In genomic region chr17:41659813-41660212, GRCh38 we compare ENCODE assay signal across 16 cellular contexts. TPM values are rescaled to one million over a fixed set of nuclear protein-coding genes. Genes with fewer than 3 reads are reported as not detected.
DNase-seq lines count a peak whose midpoint lies in the region; ATAC-seq, FAIRE-seq and TF ChIP-seq lines count a peak whose summit lies in the region.
"Had no signal": no experiment of that assay in that cellular context is flagged by ENCODE, and none has a peak within 500 bp of the region (broad histone marks: within the 10 kb centered on the region; RNA-seq: fewer than 3 reads in every experiment).

No MANE protein-coding gene starts in this region.

- no TSS peak for BruUV-seq in Panc1 (replicated peaks; lab: Mats Ljungman, UMichigan)

- no peak overlapping the region for H2AFZ ChIP-seq in H1 (ENCODE audit: low read length)
- H2AFZ ChIP-seq in neuronal stem cell (ENCODE audit: low read length), result no peak overlapping the region
- H2AFZ ChIP-seq: PC-9 had no signal

- no peak overlapping the region for H3K23ac ChIP-seq in H1 (ENCODE audit: insufficient read length)
- peak overlapping the region; percentile 13 for H3K23ac ChIP-seq in neuronal stem cell (ENCODE audit: low read depth, low read length, poor library complexity)

- DNase-seq in GM12891 (ENCODE audit: insufficient read length, low spot score) (no peak), Panc1 (ENCODE audit: low read depth, low spot score) (no peak), H1 (ENCODE audit: low read depth in 1 of 2, low spot score in 2 of 2) (no peak), neuronal stem cell (ENCODE audit: low spot score) (no peak), prostate gland (ENCODE audit: low spot score) (no peak)
- no peak for DNase-seq in activated T-cell treated with anti-CD3 and anti-CD28 coated beads, Interleukin-2, amount 50 U/mL, for 48 hours
- DNase-seq: Caco-2, NCI-H1092, NCI-H748 treated with DMSO at 0.1 percent for 48 hours, PC-9, SHP77 treated with DMSO at 0.1 percent for 48 hours had no signal

- CTCF ChIA-PET in Panc1 (lab: Charles Lee), result interaction anchor here (7.1 kb wide), 1 partner anchor 111 kb away, joined by 104 read pairs; no protein-coding TSS in a partner anchor
- CTCF ChIA-PET in H1 (lab: Charles Lee; ENCODE audit: partially characterized antibody), result interaction anchor here (0.6 to 12.1 kb wide), 7 partner anchors 11 to 227 kb away, joined by 3 to 338 read pairs (median 4); partner anchors contain the start of gene KRT19

- no peak for TF ChIP-seq EP300 in H1 (IDR thresholded peaks at IDR 0.05; ENCODE audit: borderline replicate concordance in 1 of 2, low read depth in 2 of 2, low read length in 2 of 2)

- peaks cover 16% of the 10 kb centered on the region for H3K4me1 ChIP-seq in Panc1 (ENCODE audit: control insufficient read depth, insufficient read depth, low read length)
- peaks cover 0 to 15% (median 5%) of the 10 kb centered on the region in 4 experiments; a peak in 5 of 7 replicates for H3K4me1 ChIP-seq in H1 (replicated peaks in 1 of 4; ENCODE audit: control insufficient read depth in 3 of 4, insufficient read depth in 4 of 4, low read length in 3 of 4)
- peaks cover 0 to 14% of the 10 kb centered on the region in 2 donors for H3K4me1 ChIP-seq in neuronal stem cell (ENCODE audit: control insufficient read depth in 2 of 2, insufficient read depth in 1 of 2, low read depth in 1 of 2, low read length in 2 of 2)
- peaks cover 9% of the 10 kb centered on the region for H3K4me1 ChIP-seq in prostate gland (replicated peaks)

- H4K20me1 ChIP-seq in H1 (replicated peaks in 1 of 2; ENCODE audit: control insufficient read depth in 1 of 2, insufficient read depth in 2 of 2, low read length in 2 of 2), result no peaks in the 10 kb centered on the region

- TF ChIP-seq CTCF in Panc1 (IDR thresholded peaks at IDR 0.05) (no peak), H1 (IDR thresholded peaks at IDR 0.05; ENCODE audit: control extremely low read depth in 1 of 3, insufficient read depth in 1 of 3, low read depth in 1 of 3, low read length in 3 of 3) (no peak), prostate gland (IDR thresholded peaks at IDR 0.05) (no peak)

- no peak overlapping the region for H4K5ac ChIP-seq in H1 (ENCODE audit: insufficient read length, low read depth, low read length)

- H2BK12ac ChIP-seq in H1 (ENCODE audit: low read depth, low read length) (no peak overlapping the region), neuronal stem cell (ENCODE audit: low read length) (no peak overlapping the region)

- H3K36me3 ChIP-seq in Panc1 (ENCODE audit: control insufficient read depth, insufficient read depth, low read length) (no peaks in the 10 kb centered on the region), H1 (ENCODE audit: control insufficient read depth in 2 of 4, insufficient read depth in 4 of 4, low read length in 3 of 4) (no peaks in the 10 kb centered on the region), neuronal stem cell (replicated peaks in 1 of 2; ENCODE audit: control insufficient read depth in 2 of 2, insufficient read depth in 2 of 2, low read length in 2 of 2) (no peaks in the 10 kb centered on the region), prostate gland (no peaks in the 10 kb centered on the region)

- ATAC-seq in Panc1 (no peak), HG03095 (IDR thresholded peaks at IDR 0.05; ENCODE audit: unreplicated experiment) (no peak)
- ATAC-seq in activated CD4-positive, CD25-positive, alpha-beta regulatory T cell treated with anti-CD3 and anti-CD28 coated beads, Interleukin-2, amount 50 U/mL, for 24 hours, result no peak

- in situ Hi-C loops in Panc1 (cut with HindIII; ENCODE audit: low pct_unique_long_range_greater_than_20kb, low sequenced_read_pairs), result no loop called here

- intact Hi-C loops in Panc1 (cut with micrococcal nuclease; ENCODE audit: unreplicated experiment), result loop anchor here (10.0 kb wide), 2 partner anchors 285 to 335 kb away; no protein-coding TSS in a partner anchor
- intact Hi-C loops in prostate gland (cut with DNase I), result loop anchor here (5.0 to 10.0 kb wide), 2 partner anchors 108 to 1045 kb away; no protein-coding TSS in a partner anchor

- H4K91ac ChIP-seq in H1 (replicated peaks; ENCODE audit: insufficient read length, low read length) (no peak overlapping the region), neuronal stem cell (ENCODE audit: low read depth, low read length, poor library complexity) (no peak overlapping the region)

- H3K27me3 ChIP-seq in Panc1 (ENCODE audit: control insufficient read depth, insufficient read depth, low read length) (no peaks in the 10 kb centered on the region), H1 (replicated peaks in 1 of 4; ENCODE audit: control insufficient read depth in 3 of 4, extremely low read depth in 1 of 4, insufficient read depth in 3 of 4, low read length in 3 of 4) (no peaks in the 10 kb centered on the region; a peak in 3 of 7 replicates), neuronal stem cell (ENCODE audit: control insufficient read depth in 3 of 3, insufficient read depth in 3 of 3, low read depth in 1 of 3, low read length in 3 of 3) (peaks cover 0 to 56% (median 0%) of the 10 kb centered on the region in 3 experiments), prostate gland (replicated peaks; ENCODE audit: insufficient read depth) (no peaks in the 10 kb centered on the region)

- FAIRE-seq in GM12891 (lab: Jason Lieb, UNC), result no peak
- no peak for FAIRE-seq in H1 (lab: Jason Lieb, UNC)
- FAIRE-seq: GM18507 had no signal

- no peak overlapping the region for H3K18ac ChIP-seq in H1 (ENCODE audit: extremely low read depth, low read length)
- no peak overlapping the region for H3K18ac ChIP-seq in neuronal stem cell (ENCODE audit: low read length)

- POLR2A ChIA-PET in Panc1 (lab: Charles Lee) (interaction anchor here (1.3 kb wide), 1 partner anchor 29 kb away, joined by 5 read pairs; the partner anchor contains the start of gene EIF1), H1 (lab: Charles Lee; ENCODE audit: partially characterized antibody) (interaction anchor here (0.8 to 1.5 kb wide), 4 partner anchors 19 to 110 kb away, joined by 3 to 5 read pairs (median 4); no protein-coding TSS in a partner anchor)

- H3K79me1 ChIP-seq in H1 (ENCODE audit: low read depth, low read length), result no peaks in the 10 kb centered on the region
- no peaks in the 10 kb centered on the region for H3K79me1 ChIP-seq in neuronal stem cell (ENCODE audit: low read depth, low read length)

- H3K79me2 ChIP-seq in H1 (ENCODE audit: control insufficient read depth in 1 of 2, insufficient read depth in 2 of 2, low read length in 2 of 2), result no peaks in the 10 kb centered on the region

- H3K14ac ChIP-seq in H1 (ENCODE audit: insufficient read length) (no peak overlapping the region), neuronal stem cell (ENCODE audit: low read length) (no peak overlapping the region)

- 0 out of 2 replicates have a peak overlapping the region, but pooled peaks have one; percentile 61 for H2BK15ac ChIP-seq in H1 (ENCODE audit: low read length)
- peak overlapping the region; percentile 61 for H2BK15ac ChIP-seq in neuronal stem cell (ENCODE audit: low read length)

- H2BK20ac ChIP-seq in H1 (ENCODE audit: low read length), result no peak overlapping the region

- H3K9me3 ChIP-seq in Panc1 (ENCODE audit: control insufficient read depth, insufficient read depth, low read depth, low read length) (no peaks in the 10 kb centered on the region), H1 (ENCODE audit: insufficient read depth in 2 of 2, low read depth in 1 of 2, low read length in 1 of 2) (no peaks in the 10 kb centered on the region), neuronal stem cell (replicated peaks in 1 of 2; ENCODE audit: control insufficient read depth in 2 of 2, insufficient read depth in 1 of 2, low read depth in 1 of 2, low read length in 2 of 2) (no peaks in the 10 kb centered on the region), prostate gland (no peaks in the 10 kb centered on the region)
- H3K9me3 ChIP-seq: Caco-2 had no signal

- H4K8ac ChIP-seq in H1 (ENCODE audit: extremely low read depth, insufficient read depth, low read length), result no peak overlapping the region
- H4K8ac ChIP-seq in neuronal stem cell (ENCODE audit: low read depth, low read length), result no peak overlapping the region

- H3K56ac ChIP-seq in H1 (replicated peaks; ENCODE audit: insufficient read length, low read depth, low read length), result no peak overlapping the region

- H3K4me3 ChIP-seq in Panc1 (ENCODE audit: low read depth in 2 of 2, low read length in 2 of 2) (no peak overlapping the region), H1 (ENCODE audit: extremely low read depth in 1 of 4, insufficient read depth in 2 of 4, low read depth in 3 of 4, low read length in 4 of 4) (no peak overlapping the region), neuronal stem cell (ENCODE audit: low read length in 2 of 2) (no peak overlapping the region), prostate gland (no peak overlapping the region)
- H3K4me3 ChIP-seq: PC-9 had no signal

- H3K4me2 ChIP-seq in H1 (ENCODE audit: insufficient read depth in 1 of 2, low read depth in 2 of 2, low read length in 2 of 2) (no peak overlapping the region), neuronal stem cell (ENCODE audit: insufficient read depth, low read length, poor library complexity, severe bottlenecking) (no peak overlapping the region)
- H3K4me2 ChIP-seq: PC-9 had no signal

- TF ChIP-seq RAD21 in H1 (IDR thresholded peaks at IDR 0.05 in 1 of 2, conservative IDR thresholded peaks at IDR 0.05 in 1 of 2; ENCODE audit: low read depth in 2 of 2, low read length in 2 of 2), result no peak

- no peak overlapping the region for H2BK120ac ChIP-seq in H1 (replicated peaks; ENCODE audit: low read depth, low read length)
- H2BK120ac ChIP-seq in neuronal stem cell (ENCODE audit: low read depth, low read length), result no peak overlapping the region

- 0 out of 2 replicates have a peak, but pooled peaks cover 3% of the 10 kb centered on the region for H3K23me2 ChIP-seq in H1 (ENCODE audit: low read depth, low read length)

- H2BK5ac ChIP-seq in H1 (ENCODE audit: low read depth, low read length) (no peak overlapping the region), neuronal stem cell (ENCODE audit: low read length) (no peak overlapping the region)

- H3K27ac ChIP-seq in Panc1 (ENCODE audit: low read length), result 0 out of 2 replicates have a peak overlapping the region, but pooled peaks have one; percentile 36
- H3K27ac ChIP-seq in H1 (ENCODE audit: low read depth, low read length), result no peak overlapping the region
- no peak overlapping the region for H3K27ac ChIP-seq in neuronal stem cell (replicated peaks; ENCODE audit: low read length)
- peak overlapping the region in 1 of 2 donors; percentile 56 for H3K27ac ChIP-seq in prostate gland
- H3K27ac ChIP-seq: PC-9 had no signal

- H2AK5ac ChIP-seq in H1 (ENCODE audit: low read depth, low read length) (no peak overlapping the region), neuronal stem cell (ENCODE audit: low read depth, low read length) (peak overlapping the region; percentile 48)

- TF ChIP-seq POLR2A in GM12891 (IDR thresholded peaks at IDR 0.05; ENCODE audit: low read depth, low read length) (no peak), H1 (IDR thresholded peaks at IDR 0.05; ENCODE audit: control extremely low read depth in 1 of 2, low read depth in 2 of 2, low read length in 2 of 2) (no peak), prostate gland (IDR thresholded peaks at IDR 0.05) (no peak)

- WGBS in H1 (ENCODE audit: extremely low coverage in 1 of 2, insufficient coverage in 1 of 2, insufficient read length in 1 of 2, insufficient replicate concordance in 2 of 2, low coverage in 1 of 2, low lambda C conversion rate in 2 of 2, missing lambda C conversion rate in 1 of 2), 2 experiments, result 97% methylated on average over 6 of the region's 6 CpGs; no CpG with 5 or more reads in 1 of the 2 experiments
- no CpG with 5 or more reads among the region's 6 CpGs for WGBS in neuronal stem cell (ENCODE audit: extremely low coverage in 2 of 2, insufficient read length in 2 of 2, insufficient replicate concordance in 1 of 2), 2 donors
- WGBS in prostate gland, result 79% methylated on average over 6 of the region's 6 CpGs

- H3K4ac ChIP-seq in H1 (replicated peaks; ENCODE audit: insufficient read length, low read depth, low read length) (no peak overlapping the region), neuronal stem cell (ENCODE audit: low read length) (no peak overlapping the region)

- H3K9ac ChIP-seq in H1 (replicated peaks in 1 of 4; ENCODE audit: extremely low read depth in 1 of 4, low read depth in 3 of 4, low read length in 3 of 4), result no peak overlapping the region
- no peak overlapping the region for H3K9ac ChIP-seq in neuronal stem cell (ENCODE audit: low read depth, low read length, poor library complexity)

RNA-seq across cellular contexts. Expression of gene EIF1, which starts 28.9 kb away (rescaled TPM):
- 764 TPM for polyA plus RNA-seq in GM12891 (2012; ENCODE audit: low read depth, missing spikeins)
- total RNA-seq in Panc1 (2021; ENCODE audit: unreplicated experiment) (747 TPM), prostate gland (100 to 1,000 TPM; 136 to 320 TPM)
- 685 TPM for polyA plus RNA-seq in Panc1 (2012; ENCODE audit: insufficient read length)
- total RNA-seq in H1 (2021; fragmentation: NEBNext Ultra II Directional; extraction: Animal tissue kit (Norgen Biotek cat#: 25700)), result 528 and 539 TPM in 2 replicates
- 89.3 and 175 TPM in 2 replicates for polyA plus RNA-seq in H1 (2011; rRNA removed)
- 105 TPM for polyA plus RNA-seq in H1 (2011; cell fraction: cytosol; rRNA removed)
- polyA plus RNA-seq in H1 (2011; cell fraction: nucleus; rRNA removed), result 101 TPM
- polyA plus RNA-seq in H1 (2012, experiment 1 of 2), result 476 to 568 TPM (median 517 TPM) in 4 replicates
- polyA plus RNA-seq in H1 (2012, experiment 2 of 2), result 186 TPM
- polyA plus RNA-seq in H1 (2013, experiment 1 of 2), result 266 TPM
- 257 TPM for polyA plus RNA-seq in H1 (2013, experiment 2 of 2)
- polyA minus RNA-seq in H1 (2011; rRNA and poly(A)+ RNA removed), result 91.0 and 95.7 TPM in 2 replicates
- 120 TPM for polyA minus RNA-seq in H1 (2011; cell fraction: cytosol; rRNA and poly(A)+ RNA removed)
- polyA minus RNA-seq in H1 (2011; cell fraction: nucleus; rRNA and poly(A)+ RNA removed), result 121 TPM
- 353 TPM for polyA plus RNA-seq in neuronal stem cell (2013, experiment 1 of 2)
- polyA plus RNA-seq in neuronal stem cell (2013, experiment 2 of 2), result 340 TPM

RNA-seq across cellular contexts. Expression of gene KRT17, which starts 35.4 kb away (rescaled TPM):
- 2.0 TPM for polyA plus RNA-seq in GM12891 (2012; ENCODE audit: low read depth, missing spikeins)
- total RNA-seq in Panc1 (2021; ENCODE audit: unreplicated experiment) (1.9 TPM), prostate gland (100 to 1,000 TPM; 201 to 360 TPM)
- polyA plus RNA-seq in Panc1 (2012; ENCODE audit: insufficient read length), result 4.7 TPM
- total RNA-seq in H1 (2021; fragmentation: NEBNext Ultra II Directional; extraction: Animal tissue kit (Norgen Biotek cat#: 25700)), result 0.36 and 0.50 TPM in 2 replicates
- 0.95 and 0.96 TPM in 2 replicates for polyA plus RNA-seq in H1 (2011; rRNA removed)
- 0.76 TPM for polyA plus RNA-seq in H1 (2011; cell fraction: cytosol; rRNA removed)
- 0.87 TPM for polyA plus RNA-seq in H1 (2011; cell fraction: nucleus; rRNA removed)
- polyA plus RNA-seq in H1 (2012, experiment 1 of 2), result 0.44 to 0.88 TPM (median 0.81 TPM) in 4 replicates
- 0.88 TPM for polyA plus RNA-seq in H1 (2012, experiment 2 of 2)
- 0.55 TPM for polyA plus RNA-seq in H1 (2013, experiment 1 of 2)
- 0.46 TPM for polyA plus RNA-seq in H1 (2013, experiment 2 of 2)
- 0.19 and 1.00 TPM in 2 replicates for polyA minus RNA-seq in H1 (2011; rRNA and poly(A)+ RNA removed)
- 22.5 TPM for polyA minus RNA-seq in H1 (2011; cell fraction: cytosol; rRNA and poly(A)+ RNA removed)
- polyA minus RNA-seq in H1 (2011; cell fraction: nucleus; rRNA and poly(A)+ RNA removed), result 11.9 TPM
- 0.07 TPM for polyA plus RNA-seq in neuronal stem cell (2013, experiment 1 of 2)
- polyA plus RNA-seq in neuronal stem cell (2013, experiment 2 of 2), result 0.03 TPM
- total RNA-seq: A172 had no signal

RNA-seq across cellular contexts. Expression of gene KRT16, which starts 47.2 kb away (rescaled TPM):
- polyA plus RNA-seq in GM12891 (2012; ENCODE audit: low read depth, missing spikeins), result not detected
- total RNA-seq in Panc1 (2021; ENCODE audit: unreplicated experiment) (1.6 TPM), prostate gland (1 to 10 TPM; 4.0 to 6.7 TPM)
- polyA plus RNA-seq in Panc1 (2012; ENCODE audit: insufficient read length), result 2.7 TPM
- not detected in 2 replicates for total RNA-seq in H1 (2021; fragmentation: NEBNext Ultra II Directional; extraction: Animal tissue kit (Norgen Biotek cat#: 25700))
- not detected in 2 replicates for polyA plus RNA-seq in H1 (2011; rRNA removed)
- not detected for polyA plus RNA-seq in H1 (2011; cell fraction: cytosol; rRNA removed)
- not detected for polyA plus RNA-seq in H1 (2011; cell fraction: nucleus; rRNA removed)
- not detected in 4 replicates for polyA plus RNA-seq in H1 (2012, experiment 1 of 2)
- polyA plus RNA-seq in H1 (2012, experiment 2 of 2), result not detected
- polyA plus RNA-seq in H1 (2013, experiment 1 of 2), result not detected
- polyA plus RNA-seq in H1 (2013, experiment 2 of 2), result not detected
- polyA minus RNA-seq in H1 (2011; rRNA and poly(A)+ RNA removed), result not detected in 2 replicates
- polyA minus RNA-seq in H1 (2011; cell fraction: cytosol; rRNA and poly(A)+ RNA removed), result not detected
- not detected for polyA minus RNA-seq in H1 (2011; cell fraction: nucleus; rRNA and poly(A)+ RNA removed)
- not detected for polyA plus RNA-seq in neuronal stem cell (2013, experiment 1 of 2)
- 0.03 TPM for polyA plus RNA-seq in neuronal stem cell (2013, experiment 2 of 2)
- total RNA-seq: Caco-2, HT1080 had no signal

RNA-seq across cellular contexts. Expression of gene GAST, which starts 52.3 kb away (rescaled TPM):
- polyA plus RNA-seq in GM12891 (2012; ENCODE audit: low read depth, missing spikeins), result not detected
- not detected for total RNA-seq in Panc1 (2021; ENCODE audit: unreplicated experiment)
- polyA plus RNA-seq in Panc1 (2012; ENCODE audit: insufficient read length), result not detected
- not detected in 2 replicates for total RNA-seq in H1 (2021; fragmentation: NEBNext Ultra II Directional; extraction: Animal tissue kit (Norgen Biotek cat#: 25700))
- not detected in 2 replicates for polyA plus RNA-seq in H1 (2011; rRNA removed)
- not detected for polyA plus RNA-seq in H1 (2011; cell fraction: cytosol; rRNA removed)
- not detected for polyA plus RNA-seq in H1 (2011; cell fraction: nucleus; rRNA removed)
- not detected in 4 replicates for polyA plus RNA-seq in H1 (2012, experiment 1 of 2)
- not detected for polyA plus RNA-seq in H1 (2012, experiment 2 of 2)
- not detected for polyA plus RNA-seq in H1 (2013, experiment 1 of 2)
- polyA plus RNA-seq in H1 (2013, experiment 2 of 2), result not detected
- not detected in 2 replicates for polyA minus RNA-seq in H1 (2011; rRNA and poly(A)+ RNA removed)
- not detected for polyA minus RNA-seq in H1 (2011; cell fraction: cytosol; rRNA and poly(A)+ RNA removed)
- polyA minus RNA-seq in H1 (2011; cell fraction: nucleus; rRNA and poly(A)+ RNA removed), result not detected
- polyA plus RNA-seq in neuronal stem cell (2013, experiment 1 of 2), result not detected
- polyA plus RNA-seq in neuronal stem cell (2013, experiment 2 of 2), result not detected
- total RNA-seq in prostate gland, result not detected
- total RNA-seq: A172, HT1080 had no signal

Comparison
In these comparisons a context has a peak if more than half of its experiments do, and no peak if none do; other contexts are left out.
1. RNA of gene KRT17, which starts 35.4 kb away (total RNA-seq): 201 to 360 TPM in prostate gland; 1.9 TPM in Panc1 (single experiment) and 0.36 to 0.50 TPM in H1; every median in the first group is over 10 times any median in the second.